Comparison of ENCODE assay signal across 23 cellular contexts in the genomic region with DNA sequence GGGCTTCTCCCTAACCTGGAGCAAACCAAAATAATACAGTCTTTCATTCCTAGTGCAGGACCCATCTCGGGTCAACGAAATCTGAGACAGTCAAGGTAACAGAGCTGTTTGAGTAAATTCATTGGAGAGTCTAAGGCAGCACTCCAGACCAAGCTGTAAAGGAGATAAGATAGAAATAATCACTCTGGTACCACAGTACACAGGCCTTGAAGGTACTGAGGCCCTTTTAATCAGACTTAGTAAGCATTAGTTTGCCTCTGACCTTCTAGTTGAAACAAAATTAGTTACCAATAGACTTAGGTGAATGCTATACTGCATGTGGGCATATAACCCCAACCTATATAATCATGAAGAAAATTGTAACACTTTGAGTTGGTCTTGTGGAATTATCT. TPM values are rescaled to one million over a fixed set of nuclear protein-coding genes. Genes with fewer than 3 reads are reported as not detected.
A peak's percentile ranks its signal among the peaks of the same experiment; 100 is the strongest.
DNase-seq lines count a peak whose midpoint lies in the region; ATAC-seq and TF ChIP-seq lines count a peak whose summit lies in the region.
"Had no signal": no experiment of that assay in that cellular context is flagged by ENCODE, and none has a peak within 500 bp of the region (broad histone marks: within the 10 kb centered on the region; RNA-seq: fewer than 3 reads in every experiment).

No MANE protein-coding gene starts in this region.

- H2AFZ ChIP-seq in mammary epithelial cell (ENCODE audit: low read depth, low read length): peak overlapping the region; percentile 66

- H3K27ac ChIP-seq in 22Rv1 (peak overlapping the region; percentile 34; the same call in 1 of the 2 replicates), HEK293 (ENCODE audit: extremely low read depth, low read depth, low read length) (no peak overlapping the region), mammary epithelial cell (ENCODE audit: insufficient read depth, low read depth, low read length) (peak overlapping the region; percentile 81), mesodermal cell (ENCODE audit: low read depth, low read length, severe bottlenecking) (peak overlapping the region; percentile 89)
- H3K27ac ChIP-seq: dorsolateral prefrontal cortex, KMS-11, lower lobe of right lung, vagina had no signal

- no peak for DNase-seq in mammary epithelial cell
- no peak for DNase-seq in stimulated activated naive CD4-positive, alpha-beta T cell (lab: John Stamatoyannopoulos, UW)
- DNase-seq in stimulated activated CD4-positive, alpha-beta T cell treated with anti-CD3 and anti-CD28 coated beads, Interleukin-15, amount 100 ng/mL, for 24 hours: no peak
- no peak for DNase-seq in GM20000 (ENCODE audit: low spot score)
- DNase-seq: activated CD4-positive, alpha-beta T cell treated with anti-CD3 and anti-CD28 coated beads for 48 hours; activated naive CD4-positive, alpha-beta T cell treated with Interleukin-2 at 50 U/mL for 16 hours; activated T-cell treated with anti-CD3 and anti-CD28 coated beads, Interleukin-2, amount 50 U/mL, for 48 hours; CD4-positive, alpha-beta memory T cell; central memory CD4-positive, alpha-beta T cell; dorsolateral prefrontal cortex; hippocampal formation; lower lobe of right lung; NCI-H2171 treated with DMSO at 0.1 percent for 48 hours; NCI-H526 treated with DMSO at 0.1 percent for 48 hours; nucleus accumbens; SHP77; stimulated activated CD8-positive, alpha-beta memory T cell treated with anti-CD3 and anti-CD28 coated beads, Interleukin-4, amount 100 ng/mL, for 48 hours had no signal

- intact Hi-C loops in mammary epithelial cell (cut with micrococcal nuclease): no loop called here

- H3K4me2 ChIP-seq in mammary epithelial cell (ENCODE audit: insufficient read depth, low read depth, low read length): no peak overlapping the region
- H3K4me2 ChIP-seq: KMS-11 had no signal

- in situ Hi-C loops in mammary epithelial cell (cut with MboI; ENCODE audit: low sequenced_read_pairs in 2 of 2): loop anchor here in 1 of 2 donors (25.0 kb wide), 1 partner anchor 260 kb away; no protein-coding TSS in a partner anchor

- H3K27me3 ChIP-seq in mammary epithelial cell (ENCODE audit: insufficient read depth, low read length): no peaks in the 10 kb centered on the region
- H3K27me3 ChIP-seq: dorsolateral prefrontal cortex, vagina had no signal

- WGBS in mammary epithelial cell (ENCODE audit: low coverage, missing lambda C conversion rate): 0% methylated on average over 2 of the region's 2 CpGs
- 71 to 80% methylated on average over 1 to 2 of the region's 2 CpGs for WGBS in mesodermal cell (ENCODE audit: insufficient coverage in 2 of 2), 2 experiments

- BruUV-seq in mammary epithelial cell (replicated peaks; lab: Mats Ljungman, UMichigan): no TSS peak

- no peak for ATAC-seq in HG02852 (IDR thresholded peaks at IDR 0.05; ENCODE audit: unreplicated experiment)

- H4K20me1 ChIP-seq in mammary epithelial cell (ENCODE audit: insufficient read depth, low read length): no peaks in the 10 kb centered on the region

- POLR2A ChIA-PET in HEK293 (lab: Yijun Ruan, JAX): no interaction called here

- H3K36me3 ChIP-seq in HEK293 (ENCODE audit: control insufficient read depth in 2 of 2, insufficient read depth in 1 of 2, low read length in 2 of 2) (no peaks in the 10 kb centered on the region), mammary epithelial cell (ENCODE audit: insufficient read depth, low read length) (no peaks in the 10 kb centered on the region), mesodermal cell (ENCODE audit: control insufficient read depth, insufficient read depth, low read length) (no peaks in the 10 kb centered on the region)
- H3K36me3 ChIP-seq: lower lobe of right lung, vagina had no signal

- CTCF ChIA-PET in HEK293 (lab: Yijun Ruan, JAX): interaction anchor here (0.7 to 4.3 kb wide), 2 partner anchors 9 to 74 kb away, joined by 3 to 22 read pairs; no protein-coding TSS in a partner anchor
- CTCF ChIA-PET in mammary epithelial cell (lab: Charles Lee; ENCODE audit: low non-redundant PET): no interaction called here

- H3K4me1 ChIP-seq in HEK293 (ENCODE audit: control insufficient read depth, insufficient read depth, low read length) (peaks cover 3% of the 10 kb centered on the region; the same call in 1 of the 2 replicates), mammary epithelial cell (ENCODE audit: insufficient read depth, low read length) (peaks cover 18% of the 10 kb centered on the region), mesodermal cell (ENCODE audit: control insufficient read depth, insufficient read depth, low read length, poor library complexity, severe bottlenecking) (peaks cover 6% of the 10 kb centered on the region)
- H3K4me1 ChIP-seq: lower lobe of right lung, vagina had no signal

- no peak overlapping the region for H3K4me3 ChIP-seq in HEK293 (ENCODE audit: low read depth, low read length)
- H3K4me3 ChIP-seq in mammary epithelial cell (replicated peaks in 1 of 3; ENCODE audit: insufficient read depth in 1 of 3, low read depth in 2 of 3, low read length in 3 of 3): no peak overlapping the region
- H3K4me3 ChIP-seq in mesodermal cell (ENCODE audit: extremely low read depth, insufficient read depth, low read length, poor library complexity, severe bottlenecking): no peak overlapping the region
- H3K4me3 ChIP-seq: dorsolateral prefrontal cortex, lower lobe of right lung, vagina had no signal

- dilution Hi-C loops in mammary epithelial cell (cut with HindIII; ENCODE audit: low sequenced_read_pairs): no loop called here

- H3K79me2 ChIP-seq in mammary epithelial cell (ENCODE audit: insufficient read depth, low read length): no peaks in the 10 kb centered on the region

- H3K9me3 ChIP-seq in HEK293 (ENCODE audit: control insufficient read depth, insufficient read depth, low read depth, low read length) (no peaks in the 10 kb centered on the region), mammary epithelial cell (replicated peaks; ENCODE audit: insufficient read depth, low read length) (no peaks in the 10 kb centered on the region), mesodermal cell (ENCODE audit: control insufficient read depth, low read length) (peaks cover 29% of the 10 kb centered on the region)
- H3K9me3 ChIP-seq: lower lobe of right lung, vagina had no signal

- no peak overlapping the region for H3K9ac ChIP-seq in mammary epithelial cell (ENCODE audit: insufficient read depth, low read length)
- H3K9ac ChIP-seq: KMS-11 had no signal

- no peak for TF ChIP-seq CTCF in 22Rv1 (IDR thresholded peaks at IDR 0.05)
- no peak for TF ChIP-seq CTCF in HEK293 (tag by site-specific recombination; IDR thresholded peaks at IDR 0.05)
- TF ChIP-seq CTCF in mammary epithelial cell (conservative IDR thresholded peaks at IDR 0.05 in 1 of 2, IDR thresholded peaks at IDR 0.05 in 1 of 2; ENCODE audit: extremely low read depth in 1 of 2, insufficient read depth in 1 of 2, low read depth in 1 of 2, low read length in 2 of 2): no peak
- no peak for TF ChIP-seq CTCF in GM20000 (IDR thresholded peaks at IDR 0.05; ENCODE audit: extremely low read depth, missing control alignments)

TF ChIP-seq in HEK293, 187 proteins besides CTCF, POLR2A, EP300 and RAD21:
- TF ChIP-seq, protein P1, sequence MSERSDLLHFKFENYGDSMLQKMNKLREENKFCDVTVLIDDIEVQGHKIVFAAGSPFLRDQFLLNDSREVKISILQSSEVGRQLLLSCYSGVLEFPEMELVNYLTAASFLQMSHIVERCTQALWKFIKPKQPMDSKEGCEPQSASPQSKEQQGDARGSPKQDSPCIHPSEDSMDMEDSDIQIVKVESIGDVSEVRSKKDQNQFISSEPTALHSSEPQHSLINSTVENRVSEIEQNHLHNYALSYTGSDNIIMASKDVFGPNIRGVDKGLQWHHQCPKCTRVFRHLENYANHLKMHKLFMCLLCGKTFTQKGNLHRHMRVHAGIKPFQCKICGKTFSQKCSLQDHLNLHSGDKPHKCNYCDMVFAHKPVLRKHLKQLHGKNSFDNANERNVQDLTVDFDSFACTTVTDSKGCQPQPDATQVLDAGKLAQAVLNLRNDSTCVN (tag by site-specific recombination; optimal IDR thresholded peaks at IDR 0.05): no peak
- TF ChIP-seq, protein P2, sequence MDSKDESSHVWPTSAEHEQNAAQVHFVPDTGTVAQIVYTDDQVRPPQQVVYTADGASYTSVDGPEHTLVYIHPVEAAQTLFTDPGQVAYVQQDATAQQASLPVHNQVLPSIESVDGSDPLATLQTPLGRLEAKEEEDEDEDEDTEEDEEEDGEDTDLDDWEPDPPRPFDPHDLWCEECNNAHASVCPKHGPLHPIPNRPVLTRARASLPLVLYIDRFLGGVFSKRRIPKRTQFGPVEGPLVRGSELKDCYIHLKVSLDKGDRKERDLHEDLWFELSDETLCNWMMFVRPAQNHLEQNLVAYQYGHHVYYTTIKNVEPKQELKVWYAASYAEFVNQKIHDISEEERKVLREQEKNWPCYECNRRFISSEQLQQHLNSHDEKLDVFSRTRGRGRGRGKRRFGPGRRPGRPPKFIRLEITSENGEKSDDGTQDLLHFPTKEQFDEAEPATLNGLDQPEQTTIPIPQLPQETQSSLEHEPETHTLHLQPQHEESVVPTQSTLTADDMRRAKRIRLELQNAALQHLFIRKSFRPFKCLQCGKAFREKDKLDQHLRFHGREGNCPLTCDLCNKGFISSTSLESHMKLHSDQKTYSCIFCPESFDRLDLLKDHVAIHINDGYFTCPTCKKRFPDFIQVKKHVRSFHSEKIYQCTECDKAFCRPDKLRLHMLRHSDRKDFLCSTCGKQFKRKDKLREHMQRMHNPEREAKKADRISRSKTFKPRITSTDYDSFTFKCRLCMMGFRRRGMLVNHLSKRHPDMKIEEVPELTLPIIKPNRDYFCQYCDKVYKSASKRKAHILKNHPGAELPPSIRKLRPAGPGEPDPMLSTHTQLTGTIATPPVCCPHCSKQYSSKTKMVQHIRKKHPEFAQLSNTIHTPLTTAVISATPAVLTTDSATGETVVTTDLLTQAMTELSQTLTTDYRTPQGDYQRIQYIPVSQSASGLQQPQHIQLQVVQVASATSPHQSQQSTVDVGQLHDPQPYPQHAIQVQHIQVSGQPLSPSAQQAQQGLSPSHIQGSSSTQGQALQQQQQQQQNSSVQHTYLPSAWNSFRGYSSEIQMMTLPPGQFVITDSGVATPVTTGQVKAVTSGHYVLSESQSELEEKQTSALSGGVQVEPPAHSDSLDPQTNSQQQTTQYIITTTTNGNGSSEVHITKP (tag by site-specific recombination; IDR thresholded peaks at IDR 0.05): 0 out of 2 replicates have a peak, but pooled peaks have one; percentile 5
TF ChIP-seq in HEK293: peak in this region for 1.

RNA-seq across cellular contexts. Expression of a gene that starts 54.4 kb away (rescaled TPM):
- total RNA-seq in mammary epithelial cell: 10 to 100 TPM; 36.2 to 42.4 TPM
- 9.4 TPM for polyA plus RNA-seq in mammary epithelial cell
- 35.6 TPM for polyA minus RNA-seq in mammary epithelial cell
- polyA plus RNA-seq in mesodermal cell (2013, experiment 1 of 2): 29.6 TPM
- 33.5 TPM for polyA plus RNA-seq in mesodermal cell (2013, experiment 2 of 2)
